In the genomic region with DNA sequence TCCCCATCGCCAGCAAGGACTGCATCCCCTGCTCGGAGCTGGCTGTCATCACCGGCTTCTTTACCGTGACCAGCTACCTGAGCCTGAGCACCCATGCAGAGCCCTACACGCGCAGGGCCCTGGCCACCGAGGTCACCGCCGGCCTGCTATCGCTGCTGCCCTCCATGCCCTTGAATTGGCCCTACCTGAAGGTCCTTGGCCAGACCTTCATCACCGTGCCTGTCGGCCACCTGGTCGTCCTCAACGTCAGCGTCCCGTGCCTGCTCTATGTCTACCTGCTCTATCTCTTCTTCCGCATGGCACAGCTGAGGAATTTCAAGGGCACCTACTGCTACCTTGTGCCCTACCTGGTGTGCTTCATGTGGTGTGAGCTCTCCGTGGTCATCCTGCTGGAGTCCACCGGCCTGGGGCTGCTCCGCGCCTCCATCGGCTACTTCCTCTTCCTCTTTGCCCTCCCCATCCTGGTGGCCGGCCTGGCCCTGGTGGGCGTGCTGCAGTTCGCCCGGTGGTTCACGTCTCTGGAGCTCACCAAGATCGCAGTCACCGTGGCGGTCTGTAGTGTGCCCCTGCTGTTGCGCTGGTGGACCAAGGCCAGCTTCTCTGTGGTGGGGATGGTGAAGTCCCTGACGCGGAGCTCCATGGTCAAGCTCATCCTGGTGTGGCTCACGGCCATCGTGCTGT, we compare ENCODE assay signal across 28 cellular contexts.
"Had no signal": no experiment of that assay in that cellular context is flagged by ENCODE, and none has a peak within 500 bp of the region (broad histone marks: within the 10 kb centered on the region; RNA-seq: fewer than 3 reads in every experiment).

No MANE protein-coding gene starts in this region.

- H3K27me3 ChIP-seq: brain microvascular endothelial cell, dorsolateral prefrontal cortex, heart right ventricle had no signal

- H3K4me1 ChIP-seq: heart right ventricle had no signal

- DNase-seq: activated CD4-positive, alpha-beta memory T cell treated with anti-CD3 and anti-CD28 coated beads, Interleukin-2, amount 10 ng/mL, durations not matched to agents 7 days and 5 days; activated CD4-positive, alpha-beta T cell treated with anti-CD3 and anti-CD28 coated beads for 1 hour; activated CD4-positive, alpha-beta T cell treated with anti-CD3 and anti-CD28 coated beads for 4 hours; activated CD4-positive, alpha-beta T cell treated with anti-CD3 and anti-CD28 coated beads, Interleukin-2, amount 10 ng/mL, durations not matched to agents 7 days and 5 days; activated CD4-positive, alpha-beta T cell treated with anti-CD3 and anti-CD28 coated beads, Interleukin-2, amount 50 U/mL, for 4 hours; activated CD8-positive, alpha-beta memory T cell treated with anti-CD3 and anti-CD28 coated beads, Interleukin-2, amount 50 U/mL, for 48 hours; activated effector memory CD4-positive, alpha-beta T cell treated with Interleukin-2 at 50 U/mL for 16 hours; activated gamma-delta T cell treated with Interleukin-2 at 50 U/mL for 16 hours; activated naive CD4-positive, alpha-beta T cell treated with anti-CD3 and anti-CD28 coated beads, Interleukin-2, amount 50 U/mL, for 16 hours; activated naive CD4-positive, alpha-beta T cell treated with Interleukin-2 at 50 U/mL for 16 hours; activated T-cell treated with anti-CD3 and anti-CD28 coated beads for 4 hours; activated T-cell treated with anti-CD3 and anti-CD28 coated beads, Interleukin-2, amount 50 U/mL, for 24 hours; amniotic stem cell; anterior cingulate cortex; brain microvascular endothelial cell; dorsolateral prefrontal cortex; effector memory CD4-positive, alpha-beta T cell; endodermal cell; foreskin fibroblast; heart right ventricle; T-helper 2 cell had no signal

- H3K4me3 Mint-ChIP-seq: activated CD4-positive, alpha-beta memory T cell treated with anti-CD3 and anti-CD28 coated beads, Interleukin-2, amount 10 ng/mL, durations not matched to agents 7 days and 5 days; activated CD4-positive, alpha-beta T cell treated with anti-CD3 and anti-CD28 coated beads, Interleukin-2, amount 10 ng/mL, durations not matched to agents 7 days and 5 days; activated naive CD8-positive, alpha-beta T cell; activated T-cell treated with anti-CD3 and anti-CD28 coated beads, Interleukin-2, amount 50 U/mL, for 24 hours; activated T-helper 17 cell treated with anti-CD3 and anti-CD28 coated beads, Interleukin-2, amount 50 U/mL, for 72 hours; dendritic cell treated with granulocyte-macrophage colony-stimulating factor and Interleukin-4, amounts not matched to agents 40 ng/mL and 50 ng/mL, for 4 days; endodermal cell; WTC11 had no signal

- H3K27ac Mint-ChIP-seq: activated CD4-positive, alpha-beta memory T cell treated with anti-CD3 and anti-CD28 coated beads, Interleukin-2, amount 10 ng/mL, durations not matched to agents 7 days and 5 days; activated CD4-positive, alpha-beta T cell treated with anti-CD3 and anti-CD28 coated beads, Interleukin-2, amount 10 ng/mL, durations not matched to agents 7 days and 5 days; activated naive CD8-positive, alpha-beta T cell; activated T-cell treated with anti-CD3 and anti-CD28 coated beads, Interleukin-2, amount 50 U/mL, for 24 hours; activated T-helper 17 cell treated with anti-CD3 and anti-CD28 coated beads, Interleukin-2, amount 50 U/mL, for 72 hours; dendritic cell treated with granulocyte-macrophage colony-stimulating factor and Interleukin-4, amounts not matched to agents 40 ng/mL and 50 ng/mL, for 4 days; WTC11 had no signal

- H3K9me3 ChIP-seq: heart right ventricle had no signal

- H3K4me3 ChIP-seq: coronary artery, dorsolateral prefrontal cortex, heart right ventricle had no signal

- ATAC-seq: activated T-helper 17 cell treated with anti-CD3 and anti-CD28 coated beads, Interleukin-2, amount 50 U/mL, for 72 hours; WTC11 had no signal

- H3K27me3 Mint-ChIP-seq: activated naive CD8-positive, alpha-beta T cell had no signal

- H3K4me1 Mint-ChIP-seq: activated CD4-positive, alpha-beta memory T cell treated with anti-CD3 and anti-CD28 coated beads, Interleukin-2, amount 10 ng/mL, durations not matched to agents 7 days and 5 days; activated CD4-positive, alpha-beta T cell treated with anti-CD3 and anti-CD28 coated beads, Interleukin-2, amount 10 ng/mL, durations not matched to agents 7 days and 5 days; activated T-helper 17 cell treated with anti-CD3 and anti-CD28 coated beads, Interleukin-2, amount 50 U/mL, for 72 hours; endodermal cell; WTC11 had no signal

- H3K9me3 Mint-ChIP-seq: activated CD4-positive, alpha-beta memory T cell treated with anti-CD3 and anti-CD28 coated beads, Interleukin-2, amount 10 ng/mL, durations not matched to agents 7 days and 5 days; activated CD4-positive, alpha-beta T cell treated with anti-CD3 and anti-CD28 coated beads, Interleukin-2, amount 10 ng/mL, durations not matched to agents 7 days and 5 days; activated T-cell treated with anti-CD3 and anti-CD28 coated beads, Interleukin-2, amount 50 U/mL, for 24 hours; activated T-helper 17 cell treated with anti-CD3 and anti-CD28 coated beads, Interleukin-2, amount 50 U/mL, for 72 hours; dendritic cell treated with granulocyte-macrophage colony-stimulating factor and Interleukin-4, amounts not matched to agents 40 ng/mL and 50 ng/mL, for 4 days; endodermal cell; WTC11 had no signal

- H3K27ac ChIP-seq: brain microvascular endothelial cell, coronary artery, epithelial cell of prostate, heart right ventricle, VCaP had no signal
